Comparison of ENCODE assay signal across 10 cellular contexts in genomic region chr10:58457761-58458616, GRCh38. TPM values are rescaled to one million over a fixed set of nuclear protein-coding genes. Genes with fewer than 3 reads are reported as not detected.
A peak's percentile ranks its signal among the peaks of the same experiment; 100 is the strongest.
DNase-seq lines count a peak whose midpoint lies in the region; ATAC-seq and TF ChIP-seq lines count a peak whose summit lies in the region.
"Had no signal": no experiment of that assay in that cellular context is flagged by ENCODE, and none has a peak within 500 bp of the region (broad histone marks: within the 10 kb centered on the region; RNA-seq: fewer than 3 reads in every experiment).

No MANE protein-coding gene starts in this region.

- H3K27me3 Mint-ChIP-seq in WTC11 (ENCODE audit: low read depth) (no peaks in the 10 kb centered on the region; the same call in 1 of the 2 replicates), osteocyte (ENCODE audit: unreplicated experiment) (no peaks in the 10 kb centered on the region)
- peaks cover 30% of the 10 kb centered on the region for H3K27me3 Mint-ChIP-seq in activated T-helper 17 cell treated with anti-CD3 and anti-CD28 coated beads, Interleukin-2, amount 50 U/mL, for 72 hours

- peaks cover 7% of the 10 kb centered on the region for H3K4me1 Mint-ChIP-seq in WTC11
- peaks cover 22% of the 10 kb centered on the region for H3K4me1 Mint-ChIP-seq in osteocyte (ENCODE audit: unreplicated experiment)
- no peaks in the 10 kb centered on the region for H3K4me1 Mint-ChIP-seq in activated T-helper 17 cell treated with anti-CD3 and anti-CD28 coated beads, Interleukin-2, amount 50 U/mL, for 72 hours
- H3K4me1 Mint-ChIP-seq: neural crest cell had no signal

- CTCF ChIA-PET in WTC11 (lab: Charles Lee) = interaction anchor here (0.7 kb wide), 1 partner anchor 73 kb away, joined by 3 read pairs; no protein-coding TSS in a partner anchor

- DNase-seq in AG10803 (ENCODE audit: low read depth) (peak; percentile 100), WTC11 (ENCODE audit: low spot score) (no peak), fibroblast of the conjunctiva (ENCODE audit: low read depth) (peak; percentile 65), osteocyte (ENCODE audit: extremely low spot score, unreplicated experiment) (no peak), T-helper 2 cell (no peak)
- DNase-seq: NCI-H187 had no signal

- H3K9me3 Mint-ChIP-seq in WTC11 (peaks cover 19% of the 10 kb centered on the region), osteocyte (ENCODE audit: unreplicated experiment) (peaks cover 10% of the 10 kb centered on the region)
- H3K9me3 Mint-ChIP-seq in activated T-helper 17 cell treated with anti-CD3 and anti-CD28 coated beads, Interleukin-2, amount 50 U/mL, for 72 hours = peaks cover 3% of the 10 kb centered on the region

- no peak overlapping the region for H3K4me3 Mint-ChIP-seq in WTC11
- H3K4me3 Mint-ChIP-seq in osteocyte (ENCODE audit: unreplicated experiment) = no peak overlapping the region
- H3K4me3 Mint-ChIP-seq in activated T-helper 17 cell treated with anti-CD3 and anti-CD28 coated beads, Interleukin-2, amount 50 U/mL, for 72 hours = no peak overlapping the region
- H3K4me3 Mint-ChIP-seq: neural crest cell had no signal

- TF ChIP-seq CTCF in AG10803 (conservative IDR thresholded peaks at IDR 0.05; ENCODE audit: low read length) = no peak
- TF ChIP-seq CTCF in WTC11 (IDR thresholded peaks at IDR 0.05) = no peak
- TF ChIP-seq CTCF in osteocyte (IDR thresholded peaks at IDR 0.05) = no peak

- peaks cover 6% of the 10 kb centered on the region for H3K36me3 Mint-ChIP-seq in WTC11
- peaks cover 5% of the 10 kb centered on the region for H3K36me3 Mint-ChIP-seq in osteocyte (ENCODE audit: unreplicated experiment)
- no peaks in the 10 kb centered on the region for H3K36me3 Mint-ChIP-seq in activated T-helper 17 cell treated with anti-CD3 and anti-CD28 coated beads, Interleukin-2, amount 50 U/mL, for 72 hours (ENCODE audit: low read depth)

- no peak overlapping the region for H3K4me3 ChIP-seq in AG10803 (ENCODE audit: low read length)

- H3K27ac Mint-ChIP-seq in WTC11 = no peak overlapping the region
- peak overlapping the region; percentile 64 for H3K27ac Mint-ChIP-seq in osteocyte (ENCODE audit: unreplicated experiment)
- H3K27ac Mint-ChIP-seq in activated T-helper 17 cell treated with anti-CD3 and anti-CD28 coated beads, Interleukin-2, amount 50 U/mL, for 72 hours = no peak overlapping the region

- POLR2A ChIA-PET in WTC11 (lab: Charles Lee) = no interaction called here

- ATAC-seq in WTC11 (no peak), HG03520 (IDR thresholded peaks at IDR 0.05; ENCODE audit: unreplicated experiment) (no peak), GM18517 (IDR thresholded peaks at IDR 0.05; ENCODE audit: unreplicated experiment) (no peak)
- ATAC-seq in activated T-helper 17 cell treated with anti-CD3 and anti-CD28 coated beads, Interleukin-2, amount 50 U/mL, for 72 hours (replicated peaks) = no peak

TF ChIP-seq in WTC11, 78 proteins besides CTCF, POLR2A, EP300 and RAD21:
- no peak for TF ChIP-seq FOXP1 (CRISPR knock-in tag; IDR thresholded peaks at IDR 0.05; ENCODE audit: borderline replicate concordance)
- peak; percentile 33; the same call in 1 of the 2 replicates for TF ChIP-seq GABPB1 (CRISPR knock-in tag; IDR thresholded peaks at IDR 0.05)
- no peak for TF ChIP-seq GRHL2 (CRISPR knock-in tag; IDR thresholded peaks at IDR 0.05; ENCODE audit: insufficient replicate concordance, severe bottlenecking)

RNA-seq across cellular contexts. Expression of gene BICC1, which starts 54.7 kb away (rescaled TPM):
- total RNA-seq in WTC11 (2021) = 0.61 to 0.85 TPM (median 0.78 TPM) in 3 replicates
- 39.4 and 41.0 TPM in 2 replicates for total RNA-seq in osteocyte
- total RNA-seq in activated T-helper 17 cell treated with anti-CD3 and anti-CD28 coated beads, Interleukin-2, amount 50 U/mL, for 72 hours = under 1 TPM; 0.05 to 0.28 TPM

Comparison
In these comparisons a context has a peak if more than half of its experiments do, and no peak if none do; other contexts are left out.
1. DNase-seq: peak in AG10803 (single experiment) and fibroblast of the conjunctiva (single experiment); none in WTC11 (single experiment), osteocyte (single experiment) and T-helper 2 cell (0 of 5).
2. RNA of gene BICC1, which starts 54.7 kb away (total RNA-seq): 39.4 to 41.0 TPM in osteocyte; 0.61 to 0.85 TPM in WTC11 and 0.05 to 0.28 TPM in activated T-helper 17 cell treated with anti-CD3 and anti-CD28 coated beads, Interleukin-2, amount 50 U/mL, for 72 hours; every median in the first group is over 10 times any median in the second.